Comparison of ENCODE assay signal across 8 cellular contexts in the genomic region with DNA sequence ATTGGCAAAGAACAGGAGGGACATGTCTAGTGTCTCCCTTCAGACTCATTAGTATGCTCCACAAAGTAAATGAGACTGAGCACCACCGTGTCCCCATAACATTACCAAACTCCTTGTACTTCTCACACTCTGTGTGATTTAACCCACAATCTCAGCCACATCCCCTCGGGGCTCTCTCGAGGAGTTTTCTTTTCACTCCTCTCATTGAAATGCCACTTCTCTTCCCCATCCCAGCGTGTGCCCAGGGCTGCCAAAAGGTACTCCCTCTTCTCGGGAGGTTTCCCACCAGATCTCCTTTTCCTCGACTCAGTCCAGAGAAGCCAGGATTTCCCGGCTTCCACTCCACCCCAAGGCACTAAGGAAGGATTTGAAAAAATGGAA. TPM values are rescaled to one million over a fixed set of nuclear protein-coding genes. Genes with fewer than 3 reads are reported as not detected.
DNase-seq lines count a peak whose midpoint lies in the region; ATAC-seq and TF ChIP-seq lines count a peak whose summit lies in the region.

No MANE protein-coding gene starts in this region.

- TF ChIP-seq CTCF in epithelial cell of proximal tubule (conservative IDR thresholded peaks at IDR 0.05; ENCODE audit: low read depth, low read length) = no peak

- DNase-seq in activated CD4-positive, alpha-beta T cell treated with anti-CD3 and anti-CD28 coated beads, Interleukin-2, amount 10 ng/mL, durations not matched to agents 7 days and 5 days = peak; percentile 11
- DNase-seq in activated CD4-positive, alpha-beta T cell treated with anti-CD3 and anti-CD28 coated beads, Interleukin-2, amount 50 U/mL, for 1 hour = no peak
- DNase-seq in SW480 (ENCODE audit: low spot score) (peak; percentile 12), epithelial cell of proximal tubule (ENCODE audit: low read depth) (no peak), NCI-H2081 (lab: John Stamatoyannopoulos, UW) (no peak)

- H3K27ac Mint-ChIP-seq in activated CD4-positive, alpha-beta T cell treated with anti-CD3 and anti-CD28 coated beads, Interleukin-2, amount 10 ng/mL, durations not matched to agents 7 days and 5 days = peak overlapping the region; percentile 3

- no peak for ATAC-seq in HG02870 (IDR thresholded peaks at IDR 0.05; ENCODE audit: unreplicated experiment)
- ATAC-seq in GM21515 (IDR thresholded peaks at IDR 0.05; ENCODE audit: unreplicated experiment) = no peak

- H3K4me1 ChIP-seq in neuron (ENCODE audit: insufficient read depth, low read length) = peaks cover 14% of the 10 kb centered on the region

- H3K4me3 ChIP-seq in epithelial cell of proximal tubule (ENCODE audit: low read depth, low read length) (peak overlapping the region; percentile 71), neuron (ENCODE audit: low read length) (peak overlapping the region; percentile 84)

- H3K4me1 Mint-ChIP-seq in activated CD4-positive, alpha-beta T cell treated with anti-CD3 and anti-CD28 coated beads, Interleukin-2, amount 10 ng/mL, durations not matched to agents 7 days and 5 days = peaks cover 16% of the 10 kb centered on the region

- H3K4me3 Mint-ChIP-seq in activated CD4-positive, alpha-beta T cell treated with anti-CD3 and anti-CD28 coated beads, Interleukin-2, amount 10 ng/mL, durations not matched to agents 7 days and 5 days = peak overlapping the region; percentile 73

- no peaks in the 10 kb centered on the region for H3K36me3 ChIP-seq in neuron (ENCODE audit: insufficient read depth, low read length)

- no peaks in the 10 kb centered on the region for H3K9me3 Mint-ChIP-seq in activated CD4-positive, alpha-beta T cell treated with anti-CD3 and anti-CD28 coated beads, Interleukin-2, amount 10 ng/mL, durations not matched to agents 7 days and 5 days

- H3K27me3 Mint-ChIP-seq in activated CD4-positive, alpha-beta T cell treated with anti-CD3 and anti-CD28 coated beads, Interleukin-2, amount 10 ng/mL, durations not matched to agents 7 days and 5 days = peaks cover 30% of the 10 kb centered on the region

- CTCF ChIA-PET in activated CD4-positive, alpha-beta T cell treated with anti-CD3 and anti-CD28 coated beads, Interleukin-2, amount 10 ng/mL, durations not matched to agents 7 days and 5 days (lab: Charles Lee) = interaction anchor here (2.7 to 5.2 kb wide), 2 partner anchors 30 to 38 kb away, joined by 7 to 24 read pairs; no protein-coding TSS in a partner anchor

- peak overlapping the region; percentile 7 for H2AFZ ChIP-seq in neuron (ENCODE audit: low read depth, low read length)

- POLR2A ChIA-PET in activated CD4-positive, alpha-beta T cell treated with anti-CD3 and anti-CD28 coated beads, Interleukin-2, amount 10 ng/mL, durations not matched to agents 7 days and 5 days (lab: Charles Lee) = no interaction called here

- H3K27me3 ChIP-seq in neuron (ENCODE audit: insufficient read depth, low read length) = no peaks in the 10 kb centered on the region

- no peaks in the 10 kb centered on the region for H3K9me3 ChIP-seq in neuron (ENCODE audit: low read length)

- H3K36me3 Mint-ChIP-seq in activated CD4-positive, alpha-beta T cell treated with anti-CD3 and anti-CD28 coated beads, Interleukin-2, amount 10 ng/mL, durations not matched to agents 7 days and 5 days (ENCODE audit: low read depth) = no peaks in the 10 kb centered on the region

RNA-seq across cellular contexts. Expression of a gene that starts 1.1 kb away (rescaled TPM):
- total RNA-seq in activated CD4-positive, alpha-beta T cell treated with anti-CD3 and anti-CD28 coated beads, Interleukin-2, amount 10 ng/mL, durations not matched to agents 7 days and 5 days = under 1 TPM; 0.77 to 0.99 TPM
- 67.0 and 70.8 TPM in 2 replicates for total RNA-seq in epithelial cell of proximal tubule

Comparison
In these comparisons a context has a peak if more than half of its experiments do, and no peak if none do; other contexts are left out.
1. DNase-seq: peak in activated CD4-positive, alpha-beta T cell treated with anti-CD3 and anti-CD28 coated beads, Interleukin-2, amount 10 ng/mL, durations not matched to agents 7 days and 5 days (single experiment) and SW480 (single experiment); none in activated CD4-positive, alpha-beta T cell treated with anti-CD3 and anti-CD28 coated beads, Interleukin-2, amount 50 U/mL, for 1 hour (single experiment), epithelial cell of proximal tubule (single experiment) and NCI-H2081 (0 of 2).
2. RNA of a gene that starts 1.1 kb away (total RNA-seq): 67.0 to 70.8 TPM in epithelial cell of proximal tubule; 0.77 to 0.99 TPM in activated CD4-positive, alpha-beta T cell treated with anti-CD3 and anti-CD28 coated beads, Interleukin-2, amount 10 ng/mL, durations not matched to agents 7 days and 5 days; every median in the first group is over 10 times any median in the second.